ENCODE assay signal across 8 cellular contexts in genomic region chr5:140109050-140109817, GRCh38. TPM values are rescaled to one million over a fixed set of nuclear protein-coding genes. Genes with fewer than 3 reads are reported as not detected.
DNase-seq lines count a peak whose midpoint lies in the region; ATAC-seq and TF ChIP-seq lines count a peak whose summit lies in the region.

No MANE protein-coding gene starts in this region.

- DNase-seq in EL (peak; percentile 36), erythroblast (lab: John Stamatoyannopoulos, UW) (peak; percentile 31 to 54), prostate gland (ENCODE audit: low spot score) (no peak), NCI-H1092 treated with DMSO at 0.1 percent for 48 hours (lab: John Stamatoyannopoulos, UW) (no peak), DMS79 (lab: John Stamatoyannopoulos, UW) (no peak), mucosa of gallbladder (ENCODE audit: low spot score) (no peak)

- no peaks in the 10 kb centered on the region for H3K27me3 ChIP-seq in OCI-LY1 (ENCODE audit: insufficient read depth, low read length)
- no peaks in the 10 kb centered on the region for H3K27me3 ChIP-seq in prostate gland (replicated peaks; ENCODE audit: insufficient read depth)

- ATAC-seq in GM18867 (IDR thresholded peaks at IDR 0.05; ENCODE audit: unreplicated experiment): no peak

- H3K4me3 ChIP-seq in OCI-LY1 (ENCODE audit: low read depth, low read length, poor library complexity, severe bottlenecking) (peak overlapping the region; percentile 79), prostate gland (peak overlapping the region; percentile 69 to 77)

- 63% methylated on average over 23 of the region's 23 CpGs for WGBS in prostate gland

- H2AFZ ChIP-seq in OCI-LY1 (ENCODE audit: low read length): no peak overlapping the region

- H3F3A ChIP-seq in OCI-LY1 (ENCODE audit: insufficient read depth, low read length): no peaks in the 10 kb centered on the region; the same call in 1 of the 2 replicates

- TF ChIP-seq POLR2A in erythroblast (IDR thresholded peaks at IDR 0.05; ENCODE audit: low read length) (no peak), prostate gland (IDR thresholded peaks at IDR 0.05) (no peak)

- H4K20me1 ChIP-seq in OCI-LY1 (ENCODE audit: insufficient read depth, low read length): no peaks in the 10 kb centered on the region

- intact Hi-C loops in prostate gland (cut with DNase I): loop anchor here (5.0 kb wide), 1 partner anchor 48 kb away; no protein-coding TSS in a partner anchor

- H3K79me2 ChIP-seq in OCI-LY1 (ENCODE audit: insufficient read depth, low read length): no peaks in the 10 kb centered on the region

- no peaks in the 10 kb centered on the region for H3K9me3 ChIP-seq in OCI-LY1 (ENCODE audit: low read length)
- no peaks in the 10 kb centered on the region for H3K9me3 ChIP-seq in prostate gland

- H3K9ac ChIP-seq in OCI-LY1 (ENCODE audit: low read length): peak overlapping the region; percentile 82

- peaks cover 35% of the 10 kb centered on the region for H3K4me1 ChIP-seq in OCI-LY1 (ENCODE audit: insufficient read depth, low read length, severe bottlenecking)
- H3K4me1 ChIP-seq in prostate gland (replicated peaks): peaks cover 7% of the 10 kb centered on the region

- peak overlapping the region; percentile 82 for H3K4me2 ChIP-seq in OCI-LY1 (ENCODE audit: low read length)

- no peaks in the 10 kb centered on the region for H3K36me3 ChIP-seq in OCI-LY1 (ENCODE audit: insufficient read depth, low read length)
- H3K36me3 ChIP-seq in prostate gland: no peaks in the 10 kb centered on the region

- TF ChIP-seq CTCF in OCI-LY1 (IDR thresholded peaks at IDR 0.05; ENCODE audit: low read length) (no peak), prostate gland (IDR thresholded peaks at IDR 0.05) (no peak)

- H3K27ac ChIP-seq in OCI-LY1 (ENCODE audit: low read depth, low read length, poor library complexity, severe bottlenecking) (no peak overlapping the region), prostate gland (peak overlapping the region; percentile 98)

- H3K9me2 ChIP-seq in OCI-LY1 (ENCODE audit: low read depth, low read length): no peaks in the 10 kb centered on the region

RNA-seq across cellular contexts. Expression of gene PURA, which starts 4.7 kb away (rescaled TPM):
- total RNA-seq in prostate gland (10 to 100 TPM; 24.2 to 27.2 TPM), mucosa of gallbladder (39.4 TPM)

RNA-seq across cellular contexts. Expression of gene IGIP, which starts 16.5 kb away (rescaled TPM):
- total RNA-seq in prostate gland (10 to 100 TPM; 10.5 to 13.8 TPM), mucosa of gallbladder (17.6 TPM)

Comparison
In these comparisons a context has a peak if more than half of its experiments do, and no peak if none do; other contexts are left out.
1. DNase-seq: peak in EL (single experiment) and erythroblast (2 of 2); none in prostate gland (single experiment), NCI-H1092 treated with DMSO at 0.1 percent for 48 hours (single experiment), DMS79 (single experiment) and mucosa of gallbladder (single experiment).